21 cellular contexts compared by ENCODE assay signal in the genomic region with DNA sequence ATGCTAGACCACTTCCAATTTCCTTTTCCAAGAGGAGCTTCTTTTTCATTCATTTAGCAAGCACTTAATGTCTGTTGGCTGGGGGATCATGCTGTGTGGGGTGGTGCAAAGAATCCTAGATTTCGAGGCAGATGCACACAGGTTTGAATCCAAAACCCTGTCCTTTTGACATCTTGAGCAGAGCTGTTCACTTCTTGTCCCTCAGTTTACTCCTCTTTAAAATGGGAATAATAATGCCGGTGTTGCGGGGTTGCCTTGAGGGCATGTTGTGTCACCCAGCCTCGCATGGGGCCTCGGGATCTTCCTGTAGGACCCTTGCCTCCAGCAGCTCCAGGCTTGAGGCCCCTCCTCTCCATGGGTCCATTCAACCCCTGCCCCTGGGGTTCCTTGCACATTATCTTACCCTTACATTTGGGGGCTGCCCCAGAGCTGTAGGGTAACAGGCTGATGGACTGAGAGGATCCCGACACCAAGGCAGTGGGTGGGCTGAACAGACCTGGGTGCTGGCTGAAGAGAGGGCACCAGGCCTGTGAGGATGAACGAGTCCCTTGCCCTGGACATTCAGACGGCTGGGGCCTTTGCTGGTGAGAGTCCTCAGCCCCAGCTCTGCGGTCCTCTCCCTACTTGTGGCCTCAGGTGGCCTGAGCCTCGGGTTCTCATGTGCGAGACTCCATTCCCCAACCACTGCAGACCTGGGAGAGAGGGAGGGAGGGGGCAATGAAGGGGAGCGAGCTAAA.
"Had no signal": no experiment of that assay in that cellular context is flagged by ENCODE, and none has a peak within 500 bp of the region (broad histone marks: within the 10 kb centered on the region; RNA-seq: fewer than 3 reads in every experiment).

No MANE protein-coding gene starts in this region.

- H3K27ac Mint-ChIP-seq: activated CD4-positive, alpha-beta memory T cell treated with anti-CD3 and anti-CD28 coated beads for 36 hours; activated naive CD4-positive, alpha-beta T cell treated with anti-CD3 and anti-CD28 coated beads, Interleukin-2, amount 10 ng/mL, durations not matched to agents 7 days and 5 days; activated T-helper 1 cell treated with anti-CD3 and anti-CD28 coated beads, Interleukin-12 subunit alpha, Interleukin-12 subunit beta, Interleukin-2, Interleukin-4 antibody, amounts not matched to agents 30 ng/mL and 10 ng/mL and 1 ng/mL, durations not matched to agents 14 hours and 24 hours and 36 hours; dendritic cell treated with granulocyte-macrophage colony-stimulating factor and Interleukin-4, amounts not matched to agents 40 ng/mL and 50 ng/mL, for 4 days; effector memory CD8-positive, alpha-beta T cell; naive thymus-derived CD4-positive, alpha-beta T cell; T-cell had no signal

- DNase-seq: activated CD4-positive, alpha-beta memory T cell treated with anti-CD3 and anti-CD28 coated beads for 36 hours; activated naive CD4-positive, alpha-beta T cell treated with anti-CD3 and anti-CD28 coated beads, Interleukin-2, amount 10 ng/mL, durations not matched to agents 7 days and 5 days; effector memory CD8-positive, alpha-beta T cell; left cardiac atrium; mammary epithelial cell; naive thymus-derived CD4-positive, alpha-beta T cell; nucleus accumbens; stimulated activated CD4-positive, alpha-beta T cell treated with anti-CD3 and anti-CD28 coated beads, Interleukin-15, amount 100 ng/mL, for 24 hours; stimulated activated CD4-positive, alpha-beta T cell treated with anti-CD3 and anti-CD28 coated beads, Interleukin-4, amount 100 ng/mL, for 24 hours; stimulated activated naive CD4-positive, alpha-beta T cell treated with Interleukin-2 at 50 U/mL for 16 hours; substantia nigra; T-helper 9 cell had no signal

- H3K4me1 Mint-ChIP-seq: activated naive CD4-positive, alpha-beta T cell treated with anti-CD3 and anti-CD28 coated beads, Interleukin-2, amount 10 ng/mL, durations not matched to agents 7 days and 5 days; naive thymus-derived CD4-positive, alpha-beta T cell; T-cell had no signal

- H3K27ac ChIP-seq: ascending aorta, breast epithelium, gastroesophageal sphincter, tibial nerve had no signal

- H3K9me3 Mint-ChIP-seq: activated naive CD4-positive, alpha-beta T cell treated with anti-CD3 and anti-CD28 coated beads, Interleukin-2, amount 10 ng/mL, durations not matched to agents 7 days and 5 days; dendritic cell treated with granulocyte-macrophage colony-stimulating factor and Interleukin-4, amounts not matched to agents 40 ng/mL and 50 ng/mL, for 4 days had no signal

- H3K9me3 ChIP-seq: ascending aorta, mucosa of descending colon had no signal

- H3K4me1 ChIP-seq: ascending aorta, breast epithelium, gastroesophageal sphincter, tibial nerve had no signal

- H3K4me3 ChIP-seq: ascending aorta, breast epithelium, gastroesophageal sphincter, mucosa of descending colon, tibial nerve had no signal

- H3K36me3 Mint-ChIP-seq: activated CD4-positive, alpha-beta memory T cell treated with anti-CD3 and anti-CD28 coated beads for 36 hours; activated naive CD4-positive, alpha-beta T cell treated with anti-CD3 and anti-CD28 coated beads, Interleukin-2, amount 10 ng/mL, durations not matched to agents 7 days and 5 days; T-cell had no signal

- ATAC-seq: activated CD4-positive, CD25-positive, alpha-beta regulatory T cell treated with anti-CD3 and anti-CD28 coated beads, Interleukin-2, amount 50 U/mL, for 24 hours; effector memory CD8-positive, alpha-beta T cell; gastroesophageal sphincter; left cardiac atrium; mucosa of descending colon; naive thymus-derived CD4-positive, alpha-beta T cell; T-cell had no signal

- H3K4me3 Mint-ChIP-seq: activated CD4-positive, alpha-beta memory T cell treated with anti-CD3 and anti-CD28 coated beads for 36 hours; activated naive CD4-positive, alpha-beta T cell treated with anti-CD3 and anti-CD28 coated beads, Interleukin-2, amount 10 ng/mL, durations not matched to agents 7 days and 5 days; activated T-helper 1 cell treated with anti-CD3 and anti-CD28 coated beads, Interleukin-12 subunit alpha, Interleukin-12 subunit beta, Interleukin-2, Interleukin-4 antibody, amounts not matched to agents 30 ng/mL and 10 ng/mL and 1 ng/mL, durations not matched to agents 14 hours and 24 hours and 36 hours; dendritic cell treated with granulocyte-macrophage colony-stimulating factor and Interleukin-4, amounts not matched to agents 40 ng/mL and 50 ng/mL, for 4 days; effector memory CD8-positive, alpha-beta T cell; naive thymus-derived CD4-positive, alpha-beta T cell; T-cell had no signal

- H3K27me3 ChIP-seq: ascending aorta had no signal

- H3K36me3 ChIP-seq: ascending aorta, breast epithelium, gastroesophageal sphincter, tibial nerve had no signal
